ENCODE assay signal across 13 cellular contexts in the genomic region with DNA sequence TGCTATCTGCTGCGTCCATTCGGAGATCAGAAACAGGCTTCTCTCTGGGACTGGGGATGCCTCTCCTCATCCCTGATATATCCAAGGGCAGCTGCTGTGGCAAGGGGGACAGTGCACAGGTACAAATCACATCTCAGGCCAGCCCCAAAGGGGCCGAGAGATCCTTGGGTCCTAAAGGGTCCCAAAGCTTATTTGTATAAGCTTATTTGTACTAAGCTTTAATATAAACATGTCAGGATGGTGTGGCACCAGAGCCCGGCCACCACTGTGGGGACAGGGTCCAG. TPM values are rescaled to one million over a fixed set of nuclear protein-coding genes. Genes with fewer than 3 reads are reported as not detected.
DNase-seq lines count a peak whose midpoint lies in the region; ATAC-seq and TF ChIP-seq lines count a peak whose summit lies in the region.
"Had no signal": no experiment of that assay in that cellular context is flagged by ENCODE, and none has a peak within 500 bp of the region (broad histone marks: within the 10 kb centered on the region; RNA-seq: fewer than 3 reads in every experiment).

No MANE protein-coding gene starts in this region.

- peaks cover 5% of the 10 kb centered on the region for H3K36me3 ChIP-seq in OCI-LY3 (replicated peaks; ENCODE audit: low read depth, low read length)
- H3K36me3 ChIP-seq: HAP-1 had no signal

- intact Hi-C loops in dendritic cell treated with granulocyte-macrophage colony-stimulating factor and Interleukin-4, amounts not matched to agents 40 ng/mL and 50 ng/mL, for 4 days (cut with micrococcal nuclease), result loop anchor here (1.0 to 2.0 kb wide), 3 partner anchors 122 to 192 kb away; no protein-coding TSS in a partner anchor

- no peaks in the 10 kb centered on the region for H3K27me3 ChIP-seq in OCI-LY3 (ENCODE audit: low read depth, low read length)
- H3K27me3 ChIP-seq: dorsolateral prefrontal cortex had no signal

- H3K4me2 ChIP-seq in OCI-LY3 (ENCODE audit: low read length), result peak overlapping the region; percentile 96

- POLR2A ChIA-PET in activated CD4-positive, alpha-beta T cell treated with anti-CD3 and anti-CD28 coated beads, Interleukin-2, amount 10 ng/mL, durations not matched to agents 7 days and 5 days (lab: Charles Lee), result interaction anchor here (0.5 to 1.6 kb wide), 8 partner anchors 21 to 222 kb away, joined by 3 to 8 read pairs (median 4); a partner anchor contains a TSS

- H3K27ac Mint-ChIP-seq in activated CD4-positive, alpha-beta T cell treated with anti-CD3 and anti-CD28 coated beads, Interleukin-2, amount 10 ng/mL, durations not matched to agents 7 days and 5 days, result peak overlapping the region; percentile 92
- H3K27ac Mint-ChIP-seq in dendritic cell treated with granulocyte-macrophage colony-stimulating factor and Interleukin-4, amounts not matched to agents 40 ng/mL and 50 ng/mL, for 4 days, result peak overlapping the region; percentile 85

- peak overlapping the region; percentile 99 for H3K9ac ChIP-seq in OCI-LY3 (ENCODE audit: low read length)

- peaks cover 81% of the 10 kb centered on the region for H3K4me1 Mint-ChIP-seq in activated CD4-positive, alpha-beta T cell treated with anti-CD3 and anti-CD28 coated beads, Interleukin-2, amount 10 ng/mL, durations not matched to agents 7 days and 5 days
- peaks cover 67% of the 10 kb centered on the region for H3K4me1 Mint-ChIP-seq in dendritic cell treated with granulocyte-macrophage colony-stimulating factor and Interleukin-4, amounts not matched to agents 40 ng/mL and 50 ng/mL, for 4 days (ENCODE audit: low read depth)

- peak overlapping the region; percentile 76 for H3K4me3 Mint-ChIP-seq in activated CD4-positive, alpha-beta T cell treated with anti-CD3 and anti-CD28 coated beads, Interleukin-2, amount 10 ng/mL, durations not matched to agents 7 days and 5 days
- H3K4me3 Mint-ChIP-seq in dendritic cell treated with granulocyte-macrophage colony-stimulating factor and Interleukin-4, amounts not matched to agents 40 ng/mL and 50 ng/mL, for 4 days, result peak overlapping the region; percentile 66

- peaks cover 36% of the 10 kb centered on the region for H3K79me2 ChIP-seq in OCI-LY3 (ENCODE audit: low read length)

- no peak overlapping the region for H2AFZ ChIP-seq in OCI-LY3 (ENCODE audit: low read depth, low read length)

- H3K9me3 ChIP-seq in OCI-LY3 (ENCODE audit: insufficient read depth, low read length), result no peaks in the 10 kb centered on the region
- H3K9me3 ChIP-seq: A549, HAP-1 had no signal

- ATAC-seq in HG03439 (IDR thresholded peaks at IDR 0.05; ENCODE audit: unreplicated experiment), result no peak

- no peaks in the 10 kb centered on the region for H4K20me1 ChIP-seq in OCI-LY3 (ENCODE audit: insufficient read depth, low read length)

- CTCF ChIA-PET in activated CD4-positive, alpha-beta T cell treated with anti-CD3 and anti-CD28 coated beads, Interleukin-2, amount 10 ng/mL, durations not matched to agents 7 days and 5 days (lab: Charles Lee), result interaction anchor here (0.7 to 25.7 kb wide), 25 partner anchors 13 to 348 kb away, joined by 3 to 439 read pairs (median 4); a partner anchor contains a TSS

- H3K27me3 Mint-ChIP-seq in activated CD4-positive, alpha-beta T cell treated with anti-CD3 and anti-CD28 coated beads, Interleukin-2, amount 10 ng/mL, durations not matched to agents 7 days and 5 days, result no peaks in the 10 kb centered on the region
- peaks cover 20% of the 10 kb centered on the region for H3K27me3 Mint-ChIP-seq in dendritic cell treated with granulocyte-macrophage colony-stimulating factor and Interleukin-4, amounts not matched to agents 40 ng/mL and 50 ng/mL, for 4 days

- no peaks in the 10 kb centered on the region for H3K9me3 Mint-ChIP-seq in activated CD4-positive, alpha-beta T cell treated with anti-CD3 and anti-CD28 coated beads, Interleukin-2, amount 10 ng/mL, durations not matched to agents 7 days and 5 days
- no peaks in the 10 kb centered on the region for H3K9me3 Mint-ChIP-seq in dendritic cell treated with granulocyte-macrophage colony-stimulating factor and Interleukin-4, amounts not matched to agents 40 ng/mL and 50 ng/mL, for 4 days

- H3K4me1 ChIP-seq in OCI-LY3 (ENCODE audit: low read length), result peaks cover 78% of the 10 kb centered on the region

- H3K4me3 ChIP-seq in OCI-LY3 (ENCODE audit: low read length), result peak overlapping the region; percentile 80
- H3K4me3 ChIP-seq in skin epidermis, result no peak overlapping the region
- H3K4me3 ChIP-seq: A549, HAP-1 had no signal

- no peak for TF ChIP-seq CTCF in OCI-LY3 (IDR thresholded peaks at IDR 0.05; ENCODE audit: low read depth, low read length)

- H3K36me3 Mint-ChIP-seq in activated CD4-positive, alpha-beta T cell treated with anti-CD3 and anti-CD28 coated beads, Interleukin-2, amount 10 ng/mL, durations not matched to agents 7 days and 5 days (ENCODE audit: low read depth), result peaks cover 7% of the 10 kb centered on the region
- H3K36me3 Mint-ChIP-seq in dendritic cell treated with granulocyte-macrophage colony-stimulating factor and Interleukin-4, amounts not matched to agents 40 ng/mL and 50 ng/mL, for 4 days (ENCODE audit: low read depth), result no peaks in the 10 kb centered on the region

- no peak for DNase-seq in activated CD4-positive, alpha-beta T cell treated with anti-CD3 and anti-CD28 coated beads, Interleukin-2, amount 10 ng/mL, durations not matched to agents 7 days and 5 days
- DNase-seq in activated CD4-positive, alpha-beta T cell treated with anti-CD3 and anti-CD28 coated beads, Interleukin-2, amount 50 U/mL, for 48 hours, result no peak
- DNase-seq in effector CD8-positive, alpha-beta T cell (lab: John Stamatoyannopoulos, UW), result no peak
- DNase-seq in anterior cingulate cortex (lab: John Stamatoyannopoulos, UW), result no peak
- DNase-seq: NCI-H1436 treated with DMSO at 0.1 percent for 48 hours had no signal

- H3K27ac ChIP-seq in OCI-LY3 (ENCODE audit: low read length), result peak overlapping the region; percentile 96
- peak overlapping the region in 18 of 21 experiments; percentile 43 to 87 (median 68) for H3K27ac ChIP-seq in skin epidermis

RNA-seq across cellular contexts. Expression of a gene that starts 45.3 kb away (rescaled TPM):
- 1 to 10 TPM; 1.5 to 2.1 TPM for total RNA-seq in activated CD4-positive, alpha-beta T cell treated with anti-CD3 and anti-CD28 coated beads, Interleukin-2, amount 10 ng/mL, durations not matched to agents 7 days and 5 days
- total RNA-seq: myocyte had no signal
